Comparison of ENCODE assay signal across 23 cellular contexts in the genomic region with DNA sequence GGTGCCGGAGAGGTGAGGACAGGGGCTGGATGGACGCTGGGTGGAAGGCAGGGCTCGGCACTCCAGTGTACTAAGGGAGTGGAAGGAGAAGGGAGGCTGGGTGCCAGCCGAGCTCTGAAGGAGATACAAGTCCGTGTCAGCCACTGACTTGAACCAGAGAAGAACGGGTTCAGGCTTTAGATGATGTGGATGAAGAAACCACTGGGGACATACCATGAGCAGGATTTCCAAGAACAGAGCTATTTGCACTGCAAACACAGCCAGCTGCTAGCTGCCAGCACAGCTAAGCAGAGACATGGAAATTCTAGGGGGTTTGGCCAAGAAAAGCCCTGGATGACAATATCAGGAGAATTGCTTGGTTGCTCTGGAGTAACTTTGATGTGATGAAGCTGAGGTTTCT. TPM values are rescaled to one million over a fixed set of nuclear protein-coding genes. Genes with fewer than 3 reads are reported as not detected.
DNase-seq lines count a peak whose midpoint lies in the region; ATAC-seq, FAIRE-seq and TF ChIP-seq lines count a peak whose summit lies in the region.
"Had no signal": no experiment of that assay in that cellular context is flagged by ENCODE, and none has a peak within 500 bp of the region (broad histone marks: within the 10 kb centered on the region; RNA-seq: fewer than 3 reads in every experiment).

No MANE protein-coding gene starts in this region.

- 39% methylated on average over 6 of the region's 6 CpGs for WGBS in HepG2 (ENCODE audit: low lambda C conversion rate)
- 7% methylated on average over 4 of the region's 6 CpGs for WGBS in right lobe of liver (ENCODE audit: insufficient coverage, low coverage, low lambda C conversion rate, missing lambda C conversion rate)
- 79% methylated on average over 6 of the region's 6 CpGs for WGBS in hepatocyte (ENCODE audit: low lambda C conversion rate, missing lambda C conversion rate)
- 24 to 35% methylated on average over 6 of the region's 6 CpGs for WGBS in aorta, 2 donors

- H3K9ac ChIP-seq in HepG2 (ENCODE audit: insufficient read depth, low read depth, low read length) = no peak overlapping the region

- in situ Hi-C loops in HepG2 (cut with HindIII; ENCODE audit: extremely low pct_ligation_motif_present, low pct_unique_long_range_greater_than_20kb) = no loop called here

- intact Hi-C loops in HepG2 (cut with micrococcal nuclease; ENCODE audit: unreplicated experiment) = loop anchor here (2.0 kb wide), 1 partner anchor 18 kb away; no protein-coding TSS in a partner anchor
- intact Hi-C loops in right lobe of liver (cut with DNase I) = no loop called here
- intact Hi-C loops in aorta (cut with DNase I) = no loop called here

- TF ChIP-seq RAD21 in HepG2 (CRISPR knock-in tag; IDR thresholded peaks at IDR 0.05) = no peak

- H3K4me1 ChIP-seq in HepG2 (ENCODE audit: insufficient read depth, low read length) (peaks cover 20% of the 10 kb centered on the region), right lobe of liver (no peaks in the 10 kb centered on the region), hepatocyte (ENCODE audit: insufficient read depth) (no peaks in the 10 kb centered on the region), aorta (ENCODE audit: control insufficient read depth in 1 of 2, insufficient read depth in 2 of 2, low read length in 2 of 2) (no peaks in the 10 kb centered on the region)
- H3K4me1 ChIP-seq: A549 had no signal

- H4K20me1 ChIP-seq in HepG2 (ENCODE audit: insufficient read depth, low read length) = no peaks in the 10 kb centered on the region
- H4K20me1 ChIP-seq in hepatocyte (ENCODE audit: insufficient read depth, poor library complexity, severe bottlenecking) = no peaks in the 10 kb centered on the region

- H3K27me3 ChIP-seq in HepG2 (ENCODE audit: control insufficient read depth in 1 of 2, insufficient read depth in 2 of 2, low read length in 2 of 2) (peaks cover 5 to 39% of the 10 kb centered on the region in 2 experiments; a peak in 4 of 5 replicates), right lobe of liver (no peaks in the 10 kb centered on the region), hepatocyte (no peaks in the 10 kb centered on the region), aorta (ENCODE audit: control insufficient read depth in 1 of 2, insufficient read depth in 2 of 2, low read length in 1 of 2) (no peaks in the 10 kb centered on the region)

- H3K79me2 ChIP-seq in HepG2 (ENCODE audit: insufficient read depth, low read length) (no peaks in the 10 kb centered on the region), hepatocyte (no peaks in the 10 kb centered on the region)

- BruUV-seq in HepG2 (replicated peaks; lab: Mats Ljungman, UMichigan) = no TSS peak

- H3K4me3 ChIP-seq in HepG2 (replicated peaks in 1 of 3; ENCODE audit: insufficient read depth in 1 of 3, low read depth in 2 of 3, low read length in 3 of 3) (no peak overlapping the region), right lobe of liver (no peak overlapping the region), hepatocyte (no peak overlapping the region), aorta (ENCODE audit: low read length in 2 of 2) (no peak overlapping the region)
- H3K4me3 ChIP-seq: A549, GM12878 had no signal

- no peak for TF ChIP-seq EP300 in HepG2 (IDR thresholded peaks at IDR 0.05; ENCODE audit: low read depth in 2 of 2, low read length in 2 of 2)
- TF ChIP-seq EP300 in HepG2 (CRISPR knock-in tag; IDR thresholded peaks at IDR 0.05; ENCODE audit: borderline replicate concordance) = no peak

- no peaks in the 10 kb centered on the region for H3K9me2 ChIP-seq in hepatocyte (replicated peaks; ENCODE audit: insufficient read depth)

- CTCF ChIA-PET in HepG2 (lab: Yijun Ruan, JAX; ENCODE audit: low intra/inter-chr PET ratio, low total read pairs) = no interaction called here

- no peak for TF ChIP-seq POLR2A in HepG2 (IDR thresholded peaks at IDR 0.05; ENCODE audit: insufficient read depth in 1 of 2, low read depth in 2 of 2, low read length in 2 of 2)
- TF ChIP-seq POLR2A in right lobe of liver (IDR thresholded peaks at IDR 0.05) = no peak

- H3K9me3 ChIP-seq in HepG2 (ENCODE audit: low read length) = no peaks in the 10 kb centered on the region
- H3K9me3 ChIP-seq in right lobe of liver = no peaks in the 10 kb centered on the region
- no peaks in the 10 kb centered on the region for H3K9me3 ChIP-seq in hepatocyte (ENCODE audit: low read depth)
- H3K9me3 ChIP-seq in aorta (ENCODE audit: control insufficient read depth, low read length) = no peaks in the 10 kb centered on the region

- TF ChIP-seq CTCF in HepG2 (CRISPR knock-in tag; IDR thresholded peaks at IDR 0.05) (no peak), right lobe of liver (IDR thresholded peaks at IDR 0.05) (no peak), hepatocyte (IDR thresholded peaks at IDR 0.05; ENCODE audit: poor library complexity) (no peak)

- peak; percentile 34 for FAIRE-seq in HepG2 (lab: Jason Lieb, UNC)
- FAIRE-seq: A549, GM12878, GM18507 had no signal

- no peaks in the 10 kb centered on the region for H3K36me3 ChIP-seq in HepG2 (replicated peaks in 1 of 2; ENCODE audit: control insufficient read depth in 1 of 2, insufficient read depth in 2 of 2, low read length in 2 of 2)
- H3K36me3 ChIP-seq in right lobe of liver = no peaks in the 10 kb centered on the region
- H3K36me3 ChIP-seq in hepatocyte (replicated peaks; ENCODE audit: insufficient read depth, low read depth) = no peaks in the 10 kb centered on the region
- no peaks in the 10 kb centered on the region for H3K36me3 ChIP-seq in aorta (ENCODE audit: control insufficient read depth in 1 of 2, insufficient read depth in 2 of 2, low read length in 1 of 2)

- H3K4me2 ChIP-seq in HepG2 (ENCODE audit: low read depth, low read length) (0 out of 2 replicates have a peak overlapping the region, but pooled peaks have one; percentile 9), hepatocyte (no peak overlapping the region)
- H3K4me2 ChIP-seq: A549 had no signal

- ATAC-seq in HepG2 = peak; percentile 65
- no peak for ATAC-seq in right lobe of liver
- peak; percentile 65 for ATAC-seq in aorta (ENCODE audit: low FRiP score)
- ATAC-seq: A549, GM12878 had no signal

- H3K27ac ChIP-seq in HepG2 (ENCODE audit: extremely low read length, insufficient read depth, low read length) (no peak overlapping the region), right lobe of liver (no peak overlapping the region), hepatocyte (no peak overlapping the region), aorta (ENCODE audit: low read depth in 1 of 2, low read length in 2 of 2) (no peak overlapping the region)
- H3K27ac ChIP-seq: A549, RWPE1 had no signal

- no peak for DNase-seq in HepG2 (ENCODE audit: low spot score)
- no peak for DNase-seq in right lobe of liver
- peak; percentile 1 for DNase-seq in fibroblast of peridontal ligament (ENCODE audit: extremely low read depth)
- peak; percentile 26 for DNase-seq in hepatocyte (ENCODE audit: low spot score)
- no peak for DNase-seq in aorta
- no peak for DNase-seq in activated effector memory CD4-positive, alpha-beta T cell treated with anti-CD3 and anti-CD28 coated beads, Interleukin-2, amount 50 U/mL, for 16 hours
- no peak for DNase-seq in nucleus accumbens (lab: John Stamatoyannopoulos, UW)
- no peak for DNase-seq in NCI-H1694 treated with DMSO at 0.1 percent for 48 hours (lab: John Stamatoyannopoulos, UW)
- DNase-seq: CD4-positive, alpha-beta T cell; DMS79; H9; MM.1S; NCI-H1105; NCI-H187 treated with DMSO at 0.1 percent for 48 hours; NCI-H2171; NCI-H510A treated with DMSO at 0.1 percent for 48 hours; NK-92 treated with Interleukin-12 subunit alpha and Interleukin-12 subunit beta, amount 100 ng/mL, for 24 hours; OCI-M1 had no signal

- H2AFZ ChIP-seq in HepG2 (ENCODE audit: low read length) (no peak overlapping the region), hepatocyte (no peak overlapping the region)

- POLR2A ChIA-PET in HepG2 (lab: Yijun Ruan, JAX) = interaction anchor here (1.4 kb wide), 1 partner anchor 22 kb away, joined by 3 read pairs; no protein-coding TSS in a partner anchor

RNA-seq across cellular contexts. Expression of gene CD207, which starts 5.3 kb away (rescaled TPM):
- total RNA-seq in HepG2 (2016; rRNA removed; fragmentation: Illumina TruSeq; extraction: Trizol) = 0.09 and 0.27 TPM in 2 replicates
- not detected in 2 replicates for total RNA-seq in HepG2 (2016; cell fraction: cytosol; rRNA removed; fragmentation: Illumina TruSeq; extraction: Trizol; ENCODE audit: low read depth)
- 0.17 TPM in 1 of 2 replicates, not detected in the other for total RNA-seq in HepG2 (2016; cell fraction: insoluble cytoplasmic fraction; rRNA removed; fragmentation: Illumina TruSeq; extraction: Trizol)
- not detected in 2 replicates for total RNA-seq in HepG2 (2016; cell fraction: membrane; rRNA removed; fragmentation: Illumina TruSeq; extraction: Trizol)
- total RNA-seq in HepG2 (2016; cell fraction: nucleus; rRNA removed; fragmentation: Illumina TruSeq; extraction: Trizol) = 0.19 TPM in 2 replicates
- 0.13 and 0.15 TPM in 2 replicates for polyA plus RNA-seq in HepG2 (2011; rRNA removed)
- polyA plus RNA-seq in HepG2 (2011; cell fraction: cytosol; rRNA removed) = 0.07 and 0.12 TPM in 2 replicates
- 0.21 TPM in 2 replicates for polyA plus RNA-seq in HepG2 (2011; cell fraction: nucleus; rRNA removed)
- 0.16 and 0.19 TPM in 2 replicates for polyA plus RNA-seq in HepG2 (2012)
- not detected in 2 replicates for polyA plus RNA-seq in HepG2 (2016; cell fraction: cytosol; fragmentation: Illumina TruSeq; extraction: Trizol; ENCODE audit: low read depth)
- 0.12 and 0.16 TPM in 2 replicates for polyA plus RNA-seq in HepG2 (2016; cell fraction: insoluble cytoplasmic fraction; fragmentation: Illumina TruSeq; extraction: Trizol; ENCODE audit: low read depth)
- polyA plus RNA-seq in HepG2 (2016; cell fraction: membrane; fragmentation: Illumina TruSeq; extraction: Trizol; ENCODE audit: low read depth) = 0.16 TPM in 1 of 2 replicates, not detected in the other
- 0.33 and 0.40 TPM in 2 replicates for polyA plus RNA-seq in HepG2 (2016; cell fraction: nucleus; fragmentation: Illumina TruSeq; extraction: Trizol; ENCODE audit: insufficient read depth, low read depth)
- polyA minus RNA-seq in HepG2 (2011; rRNA and poly(A)+ RNA removed; ENCODE audit: low replicate concordance) = 0.10 TPM in 1 of 2 replicates, not detected in the other
- not detected in 2 replicates for polyA minus RNA-seq in HepG2 (2011; cell fraction: cytosol; rRNA and poly(A)+ RNA removed)
- polyA minus RNA-seq in HepG2 (2011; cell fraction: nucleus; rRNA and poly(A)+ RNA removed) = 0.25 and 0.39 TPM in 2 replicates
- under 1 TPM in 1 of 6 experiments, not detected in 5; 0.16 TPM for total RNA-seq in right lobe of liver
- not detected in 2 replicates for total RNA-seq in hepatocyte
- 0.29 TPM in 1 of 2 replicates, not detected in the other for polyA plus RNA-seq in hepatocyte
- total RNA-seq in aorta = under 1 TPM in 1 of 2 donors, not detected in 1; 0.78 TPM
- polyA plus RNA-seq in aorta = not detected
- total RNA-seq: GM12878, H9 had no signal
- polyA plus RNA-seq: GM12878 had no signal

RNA-seq across cellular contexts. Expression of gene CLEC4F, which starts 9.9 kb away (rescaled TPM):
- total RNA-seq in HepG2 (2016; rRNA removed; fragmentation: Illumina TruSeq; extraction: Trizol) (0.13 TPM in 2 replicates), right lobe of liver (not detected), hepatocyte (not detected in 2 replicates), aorta (under 1 TPM in 1 of 2 donors, not detected in 1; 0.72 TPM)
- total RNA-seq in HepG2 (2016; cell fraction: cytosol; rRNA removed; fragmentation: Illumina TruSeq; extraction: Trizol; ENCODE audit: low read depth) = not detected in 2 replicates
- 0.07 and 0.09 TPM in 2 replicates for total RNA-seq in HepG2 (2016; cell fraction: insoluble cytoplasmic fraction; rRNA removed; fragmentation: Illumina TruSeq; extraction: Trizol)
- not detected in 2 replicates for total RNA-seq in HepG2 (2016; cell fraction: membrane; rRNA removed; fragmentation: Illumina TruSeq; extraction: Trizol)
- 0.13 and 0.50 TPM in 2 replicates for total RNA-seq in HepG2 (2016; cell fraction: nucleus; rRNA removed; fragmentation: Illumina TruSeq; extraction: Trizol)
- polyA plus RNA-seq in HepG2 (2011; rRNA removed) (0.12 and 0.14 TPM in 2 replicates), hepatocyte (not detected in 2 replicates), aorta (not detected)
- polyA plus RNA-seq in HepG2 (2011; cell fraction: cytosol; rRNA removed) = 0.10 and 0.11 TPM in 2 replicates
- polyA plus RNA-seq in HepG2 (2011; cell fraction: nucleus; rRNA removed) = 0.71 and 0.73 TPM in 2 replicates
- 0.27 and 0.30 TPM in 2 replicates for polyA plus RNA-seq in HepG2 (2012)
- not detected in 2 replicates for polyA plus RNA-seq in HepG2 (2016; cell fraction: cytosol; fragmentation: Illumina TruSeq; extraction: Trizol; ENCODE audit: low read depth)
- polyA plus RNA-seq in HepG2 (2016; cell fraction: insoluble cytoplasmic fraction; fragmentation: Illumina TruSeq; extraction: Trizol; ENCODE audit: low read depth) = not detected in 2 replicates
- polyA plus RNA-seq in HepG2 (2016; cell fraction: membrane; fragmentation: Illumina TruSeq; extraction: Trizol; ENCODE audit: low read depth) = not detected in 2 replicates
- polyA plus RNA-seq in HepG2 (2016; cell fraction: nucleus; fragmentation: Illumina TruSeq; extraction: Trizol; ENCODE audit: insufficient read depth, low read depth) = 0.17 and 0.49 TPM in 2 replicates
- not detected in 2 replicates for polyA minus RNA-seq in HepG2 (2011; rRNA and poly(A)+ RNA removed; ENCODE audit: low replicate concordance)
- polyA minus RNA-seq in HepG2 (2011; cell fraction: cytosol; rRNA and poly(A)+ RNA removed) = 0.26 TPM in 1 of 2 replicates, not detected in the other
- 0.26 and 0.75 TPM in 2 replicates for polyA minus RNA-seq in HepG2 (2011; cell fraction: nucleus; rRNA and poly(A)+ RNA removed)
- total RNA-seq: CD4-positive, alpha-beta T cell; GM12878; H9 had no signal
- polyA plus RNA-seq: A549 had no signal

RNA-seq across cellular contexts. Expression of gene FIGLA, which starts 39.9 kb away (rescaled TPM):
- total RNA-seq in HepG2 (2016; rRNA removed; fragmentation: Illumina TruSeq; extraction: Trizol) = not detected in 2 replicates
- not detected in 2 replicates for total RNA-seq in HepG2 (2016; cell fraction: cytosol; rRNA removed; fragmentation: Illumina TruSeq; extraction: Trizol; ENCODE audit: low read depth)
- not detected in 2 replicates for total RNA-seq in HepG2 (2016; cell fraction: insoluble cytoplasmic fraction; rRNA removed; fragmentation: Illumina TruSeq; extraction: Trizol)
- total RNA-seq in HepG2 (2016; cell fraction: membrane; rRNA removed; fragmentation: Illumina TruSeq; extraction: Trizol) = not detected in 2 replicates
- not detected in 2 replicates for total RNA-seq in HepG2 (2016; cell fraction: nucleus; rRNA removed; fragmentation: Illumina TruSeq; extraction: Trizol)
- not detected in 2 replicates for polyA plus RNA-seq in HepG2 (2011; rRNA removed)
- not detected in 2 replicates for polyA plus RNA-seq in HepG2 (2011; cell fraction: cytosol; rRNA removed)
- not detected in 2 replicates for polyA plus RNA-seq in HepG2 (2011; cell fraction: nucleus; rRNA removed)
- not detected in 2 replicates for polyA plus RNA-seq in HepG2 (2012)
- not detected in 2 replicates for polyA plus RNA-seq in HepG2 (2016; cell fraction: cytosol; fragmentation: Illumina TruSeq; extraction: Trizol; ENCODE audit: low read depth)
- polyA plus RNA-seq in HepG2 (2016; cell fraction: insoluble cytoplasmic fraction; fragmentation: Illumina TruSeq; extraction: Trizol; ENCODE audit: low read depth) = not detected in 2 replicates
- polyA plus RNA-seq in HepG2 (2016; cell fraction: membrane; fragmentation: Illumina TruSeq; extraction: Trizol; ENCODE audit: low read depth) = not detected in 2 replicates
- not detected in 2 replicates for polyA plus RNA-seq in HepG2 (2016; cell fraction: nucleus; fragmentation: Illumina TruSeq; extraction: Trizol; ENCODE audit: insufficient read depth, low read depth)
- polyA minus RNA-seq in HepG2 (2011; rRNA and poly(A)+ RNA removed; ENCODE audit: low replicate concordance) = not detected in 2 replicates
- not detected in 2 replicates for polyA minus RNA-seq in HepG2 (2011; cell fraction: cytosol; rRNA and poly(A)+ RNA removed)
- polyA minus RNA-seq in HepG2 (2011; cell fraction: nucleus; rRNA and poly(A)+ RNA removed) = not detected in 2 replicates
- total RNA-seq in right lobe of liver = not detected
- total RNA-seq in hepatocyte = not detected in 2 replicates
- polyA plus RNA-seq in hepatocyte = not detected in 2 replicates
- total RNA-seq in aorta = not detected
- not detected for polyA plus RNA-seq in aorta
- total RNA-seq: CD4-positive, alpha-beta T cell; G401; GM12878; H9 had no signal
- polyA plus RNA-seq: A549, GM12878 had no signal

Comparison
In these comparisons a context has a peak if more than half of its experiments do, and no peak if none do; other contexts are left out.
1. ATAC-seq: peak in HepG2 (single experiment) and aorta (single experiment); none in right lobe of liver (0 of 4).
2. DNase-seq: peak in fibroblast of peridontal ligament (single experiment) and hepatocyte (single experiment); none in HepG2 (single experiment), right lobe of liver (0 of 3), aorta (0 of 2), activated effector memory CD4-positive, alpha-beta T cell treated with anti-CD3 and anti-CD28 coated beads, Interleukin-2, amount 50 U/mL, for 16 hours (single experiment), nucleus accumbens (0 of 56) and NCI-H1694 treated with DMSO at 0.1 percent for 48 hours (single experiment).